In genomic region chr5:139709587-139710369, GRCh38 we compare ENCODE assay signal across 8 cellular contexts.
DNase-seq lines count a peak whose midpoint lies in the region; ATAC-seq and TF ChIP-seq lines count a peak whose summit lies in the region.

No MANE protein-coding gene starts in this region.

- H4K20me1 ChIP-seq in H9 (ENCODE audit: control insufficient read depth, insufficient read depth, insufficient read length): no peaks in the 10 kb centered on the region

- H3K9me3 ChIP-seq in H9 (ENCODE audit: control insufficient read depth, low read depth, low read length): no peaks in the 10 kb centered on the region
- no peaks in the 10 kb centered on the region for H3K9me3 ChIP-seq in gastroesophageal sphincter
- H3K9me3 ChIP-seq in parathyroid adenoma (ENCODE audit: control insufficient read depth, low read length): no peaks in the 10 kb centered on the region
- H3K9me3 ChIP-seq in HAP-1: no peaks in the 10 kb centered on the region

- DNase-seq in H9: peak; percentile 86
- DNase-seq in WTC11 (ENCODE audit: low spot score): peak; percentile 82
- DNase-seq in HAP-1 (ENCODE audit: low spot score in 2 of 2): no peak
- DNase-seq in lower leg skin (ENCODE audit: low spot score in 2 of 2): no peak

- peaks cover 23% of the 10 kb centered on the region; the same call in 1 of the 2 replicates for H3K4me1 ChIP-seq in H9 (ENCODE audit: insufficient read depth, low read length)
- H3K4me1 ChIP-seq in gastroesophageal sphincter: peaks cover 0 to 43% (median 21%) of the 10 kb centered on the region in 3 donors
- H3K4me1 ChIP-seq in parathyroid adenoma: peaks cover 15% of the 10 kb centered on the region
- H3K4me1 ChIP-seq in HAP-1: peaks cover 12% of the 10 kb centered on the region

- H3K27ac Mint-ChIP-seq in H9 (peak overlapping the region; percentile 58 to 95 (median 86); a peak in 5 of 7 replicates), WTC11 (peak overlapping the region; percentile 94)

- H3K23me2 ChIP-seq in H9 (ENCODE audit: insufficient read length, low read depth, low read length, poor library complexity, severe bottlenecking): peaks cover 7% of the 10 kb centered on the region

- H3K4ac ChIP-seq in H9 (ENCODE audit: low read depth, low read length): no peak overlapping the region

- H3K9ac ChIP-seq in H9 (ENCODE audit: extremely low read depth, insufficient read length, low read length) (no peak overlapping the region), parathyroid adenoma (no peak overlapping the region)

- H2AFZ ChIP-seq in H9 (ENCODE audit: low read length) (no peak overlapping the region), parathyroid adenoma (peak overlapping the region; percentile 59)

- no peaks in the 10 kb centered on the region for H3K9me3 Mint-ChIP-seq in H9
- no peaks in the 10 kb centered on the region for H3K9me3 Mint-ChIP-seq in WTC11

- TF ChIP-seq POLR2A in gastroesophageal sphincter (IDR thresholded peaks at IDR 0.05) (no peak), lower leg skin (IDR thresholded peaks at IDR 0.05) (no peak)

- H3K14ac ChIP-seq in H9 (ENCODE audit: insufficient read depth, low read length): peak overlapping the region; percentile 81; the same call in 1 of the 2 replicates

- in situ Hi-C loops in HAP-1 (cut with MboI; ENCODE audit: low sequenced_read_pairs): no loop called here

- no peak overlapping the region for H4K8ac ChIP-seq in H9 (replicated peaks; ENCODE audit: insufficient read length, low read depth, low read length)

- CTCF ChIA-PET in WTC11 (lab: Charles Lee): interaction anchor here (0.5 to 6.1 kb wide), 28 partner anchors 10 to 443 kb away, joined by 3 to 89 read pairs (median 8); partner anchors contain the start of gene CXXC5

- peaks cover 28% of the 10 kb centered on the region for H3K27me3 Mint-ChIP-seq in H9 (ENCODE audit: low read depth)
- H3K27me3 Mint-ChIP-seq in WTC11 (ENCODE audit: low read depth): peaks cover 19% of the 10 kb centered on the region

- H3T11ph ChIP-seq in H9 (ENCODE audit: low read length): no peak overlapping the region

- peak overlapping the region; percentile 60 to 78 for H3K4me3 Mint-ChIP-seq in H9
- peak overlapping the region; percentile 66 for H3K4me3 Mint-ChIP-seq in WTC11

- H3K4me3 ChIP-seq in gastroesophageal sphincter (peak overlapping the region; percentile 1 to 61), parathyroid adenoma (ENCODE audit: low read depth, low read length) (peak overlapping the region; percentile 59), HAP-1 (no peak overlapping the region), lower leg skin (ENCODE audit: low read depth, poor library complexity, severe bottlenecking) (no peak overlapping the region)

- no peak overlapping the region for H2BK12ac ChIP-seq in H9 (ENCODE audit: insufficient read length, low read depth, low read length)

- H3K4me1 Mint-ChIP-seq in H9 (peaks cover 44 to 48% of the 10 kb centered on the region in 2 experiments), WTC11 (peaks cover 47% of the 10 kb centered on the region)

- H4K91ac ChIP-seq in H9 (ENCODE audit: insufficient read length, low read depth, low read length): no peak overlapping the region

- H3K27me3 ChIP-seq in H9 (ENCODE audit: insufficient read depth, low read length) (no peaks in the 10 kb centered on the region), gastroesophageal sphincter (no peaks in the 10 kb centered on the region), parathyroid adenoma (ENCODE audit: control insufficient read depth, insufficient read depth, low read length) (no peaks in the 10 kb centered on the region), HAP-1 (ENCODE audit: low read depth) (no peaks in the 10 kb centered on the region)

- no peak for TF ChIP-seq EP300 in gastroesophageal sphincter (IDR thresholded peaks at IDR 0.05)

- H3K18ac ChIP-seq in H9 (ENCODE audit: insufficient read length, low read depth, low read length): peak overlapping the region; percentile 37

- H2BK120ac ChIP-seq in H9 (ENCODE audit: low read depth, low read length, poor library complexity, severe bottlenecking): no peak overlapping the region

- no peak overlapping the region for H3K23ac ChIP-seq in H9 (ENCODE audit: insufficient read length, low read depth, low read length)

- ATAC-seq in WTC11 (peak; percentile 34), gastroesophageal sphincter (peak; percentile 26), HG02884 (IDR thresholded peaks at IDR 0.05; ENCODE audit: unreplicated experiment) (no peak), HG03159 (IDR thresholded peaks at IDR 0.05; ENCODE audit: unreplicated experiment) (no peak)

- H3K4me2 ChIP-seq in H9 (ENCODE audit: insufficient read depth, insufficient read length, low read length): peak overlapping the region; percentile 68
- peak overlapping the region; percentile 95 for H3K4me2 ChIP-seq in parathyroid adenoma (ENCODE audit: low read length)

- no peak overlapping the region for H2BK15ac ChIP-seq in H9 (ENCODE audit: low read depth, low read length)

- POLR2A ChIA-PET in WTC11 (lab: Charles Lee): interaction anchor here (0.6 to 5.7 kb wide), 19 partner anchors 11 to 148 kb away, joined by 3 to 89 read pairs (median 9); partner anchors contain the start of gene CXXC5

- intact Hi-C loops in lower leg skin (cut with DNase I; ENCODE audit: low total_unique reads): no loop called here

- no peak for TF ChIP-seq CTCF in H9 (conservative IDR thresholded peaks at IDR 0.05)
- no peak for TF ChIP-seq CTCF in WTC11 (IDR thresholded peaks at IDR 0.05)
- no peak for TF ChIP-seq CTCF in gastroesophageal sphincter (IDR thresholded peaks at IDR 0.05)
- no peak for TF ChIP-seq CTCF in parathyroid adenoma (IDR thresholded peaks at IDR 0.05)
- no peak for TF ChIP-seq CTCF in lower leg skin (IDR thresholded peaks at IDR 0.05)

- H2BK20ac ChIP-seq in H9 (ENCODE audit: low read depth, low read length, poor library complexity, severe bottlenecking): no peak overlapping the region

- H2AK5ac ChIP-seq in H9 (ENCODE audit: insufficient read length, low read length): no peak overlapping the region

- no CpG with 5 or more reads among the region's 59 CpGs for WGBS in H9 (ENCODE audit: extremely low coverage, insufficient read length, low lambda C conversion rate)
- no CpG with 5 or more reads among the region's 59 CpGs for WGBS in gastroesophageal sphincter (ENCODE audit: low coverage in 1 of 2), 2 donors
- 28 to 38% methylated on average over 16 to 26 of the region's 59 CpGs for WGBS in lower leg skin, 2 donors

- H3K36me3 Mint-ChIP-seq in H9 (ENCODE audit: insufficient read depth in 1 of 3, low read depth in 3 of 3) (no peaks in the 10 kb centered on the region), WTC11 (no peaks in the 10 kb centered on the region)

- no peak overlapping the region for H2BK5ac ChIP-seq in H9 (ENCODE audit: insufficient read length, low read length)

- H3K27ac ChIP-seq in H9 (ENCODE audit: insufficient read length, low read depth, low read length) (no peak overlapping the region), gastroesophageal sphincter (peak overlapping the region in 3 of 4 donors; percentile 69 to 76 (median 75)), parathyroid adenoma (no peak overlapping the region)

- H3K79me2 ChIP-seq in H9 (ENCODE audit: insufficient read depth, low read length) (no peaks in the 10 kb centered on the region), parathyroid adenoma (no peaks in the 10 kb centered on the region)

- H3K56ac ChIP-seq in H9 (ENCODE audit: insufficient read length, low read depth, low read length): no peak overlapping the region

- no peaks in the 10 kb centered on the region for H3K36me3 ChIP-seq in gastroesophageal sphincter
- H3K36me3 ChIP-seq in parathyroid adenoma (ENCODE audit: control insufficient read depth, insufficient read depth, low read length): no peaks in the 10 kb centered on the region
- no peaks in the 10 kb centered on the region for H3K36me3 ChIP-seq in HAP-1 (replicated peaks)

- H3K79me1 ChIP-seq in H9 (ENCODE audit: insufficient read depth, low read depth, low read length, poor library complexity, severe bottlenecking): no peaks in the 10 kb centered on the region

- no peak overlapping the region for H4K5ac ChIP-seq in H9 (ENCODE audit: insufficient read length, low read depth, low read length)

TF ChIP-seq in WTC11, 78 proteins besides CTCF, POLR2A, EP300 and RAD21 (continues in another document):
- TF ChIP-seq CREM (CRISPR knock-in tag; IDR thresholded peaks at IDR 0.05) (no peak), SMAD3 (CRISPR knock-in tag; IDR thresholded peaks at IDR 0.05; ENCODE audit: borderline replicate concordance) (0 out of 2 replicates have a peak, but pooled peaks have one; percentile 65), ETV6 (CRISPR knock-in tag; IDR thresholded peaks at IDR 0.05) (0 out of 2 replicates have a peak, but pooled peaks have one; percentile 35), TP53 (CRISPR knock-in tag; IDR thresholded peaks at IDR 0.05) (0 out of 2 replicates have a peak, but pooled peaks have one; percentile 44), ZNF232 (CRISPR knock-in tag; IDR thresholded peaks at IDR 0.05) (peak; percentile 66; the same call in 1 of the 2 replicates)
- TF ChIP-seq, protein P1, sequence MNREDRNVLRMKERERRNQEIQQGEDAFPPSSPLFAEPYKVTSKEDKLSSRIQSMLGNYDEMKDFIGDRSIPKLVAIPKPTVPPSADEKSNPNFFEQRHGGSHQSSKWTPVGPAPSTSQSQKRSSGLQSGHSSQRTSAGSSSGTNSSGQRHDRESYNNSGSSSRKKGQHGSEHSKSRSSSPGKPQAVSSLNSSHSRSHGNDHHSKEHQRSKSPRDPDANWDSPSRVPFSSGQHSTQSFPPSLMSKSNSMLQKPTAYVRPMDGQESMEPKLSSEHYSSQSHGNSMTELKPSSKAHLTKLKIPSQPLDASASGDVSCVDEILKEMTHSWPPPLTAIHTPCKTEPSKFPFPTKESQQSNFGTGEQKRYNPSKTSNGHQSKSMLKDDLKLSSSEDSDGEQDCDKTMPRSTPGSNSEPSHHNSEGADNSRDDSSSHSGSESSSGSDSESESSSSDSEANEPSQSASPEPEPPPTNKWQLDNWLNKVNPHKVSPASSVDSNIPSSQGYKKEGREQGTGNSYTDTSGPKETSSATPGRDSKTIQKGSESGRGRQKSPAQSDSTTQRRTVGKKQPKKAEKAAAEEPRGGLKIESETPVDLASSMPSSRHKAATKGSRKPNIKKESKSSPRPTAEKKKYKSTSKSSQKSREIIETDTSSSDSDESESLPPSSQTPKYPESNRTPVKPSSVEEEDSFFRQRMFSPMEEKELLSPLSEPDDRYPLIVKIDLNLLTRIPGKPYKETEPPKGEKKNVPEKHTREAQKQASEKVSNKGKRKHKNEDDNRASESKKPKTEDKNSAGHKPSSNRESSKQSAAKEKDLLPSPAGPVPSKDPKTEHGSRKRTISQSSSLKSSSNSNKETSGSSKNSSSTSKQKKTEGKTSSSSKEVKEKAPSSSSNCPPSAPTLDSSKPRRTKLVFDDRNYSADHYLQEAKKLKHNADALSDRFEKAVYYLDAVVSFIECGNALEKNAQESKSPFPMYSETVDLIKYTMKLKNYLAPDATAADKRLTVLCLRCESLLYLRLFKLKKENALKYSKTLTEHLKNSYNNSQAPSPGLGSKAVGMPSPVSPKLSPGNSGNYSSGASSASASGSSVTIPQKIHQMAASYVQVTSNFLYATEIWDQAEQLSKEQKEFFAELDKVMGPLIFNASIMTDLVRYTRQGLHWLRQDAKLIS (CRISPR knock-in tag; IDR thresholded peaks at IDR 0.05; ENCODE audit: borderline replicate concordance): 0 out of 2 replicates have a peak, but pooled peaks have one; percentile 82

Comparison
In these comparisons a context has a peak if more than half of its experiments do, and no peak if none do; other contexts are left out.
1. DNase-seq: peak in H9 (single experiment) and WTC11 (single experiment); none in HAP-1 (0 of 2) and lower leg skin (0 of 2).
2. H3K27ac ChIP-seq: peak in gastroesophageal sphincter (3 of 4); none in H9 (single experiment) and parathyroid adenoma (single experiment).
3. ATAC-seq: peak in WTC11 (single experiment) and gastroesophageal sphincter (single experiment); none in HG02884 (single experiment) and HG03159 (single experiment).
4. H3K4me3 ChIP-seq: peak in gastroesophageal sphincter (2 of 2) and parathyroid adenoma (single experiment); none in HAP-1 (single experiment) and lower leg skin (single experiment).